ENCODE assay signal across 8 cellular contexts in the genomic region with DNA sequence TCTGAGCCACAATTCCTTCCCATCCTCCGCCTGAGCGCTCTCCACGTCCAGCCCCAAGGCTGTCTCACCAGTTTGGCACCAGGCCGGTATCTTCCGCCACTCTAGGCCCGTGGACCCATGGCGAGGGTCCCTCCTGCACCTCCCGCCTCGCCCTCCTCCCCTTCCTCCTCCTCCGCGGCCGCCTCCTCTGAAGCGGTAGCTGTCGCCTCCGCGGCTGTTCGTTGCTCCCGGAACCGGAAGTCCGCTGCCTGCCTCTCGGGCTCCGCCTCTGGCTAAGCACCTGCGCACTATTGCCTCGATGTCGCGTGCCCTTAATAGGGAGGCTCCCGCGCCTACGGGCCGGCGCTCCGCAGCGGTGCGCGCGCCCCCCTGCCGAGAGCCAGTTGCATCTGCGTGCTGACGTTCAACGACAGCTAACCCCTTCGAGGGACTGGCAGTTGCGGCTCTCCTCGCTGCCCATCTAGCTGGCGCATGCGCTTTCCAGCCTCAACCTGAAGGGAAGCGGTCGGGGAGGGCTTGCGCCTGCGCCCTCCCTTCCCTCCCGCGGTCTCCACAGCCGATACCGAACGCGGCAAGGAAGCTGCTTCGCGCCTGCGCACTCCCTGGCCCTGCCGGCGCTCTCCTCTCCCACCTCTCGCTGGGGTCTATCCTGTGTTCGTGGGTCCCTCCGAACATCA. TPM values are rescaled to one million over a fixed set of nuclear protein-coding genes. Genes with fewer than 3 reads are reported as not detected.
DNase-seq lines count a peak whose midpoint lies in the region; ATAC-seq lines count a peak whose summit lies in the region.

A gene with protein sequence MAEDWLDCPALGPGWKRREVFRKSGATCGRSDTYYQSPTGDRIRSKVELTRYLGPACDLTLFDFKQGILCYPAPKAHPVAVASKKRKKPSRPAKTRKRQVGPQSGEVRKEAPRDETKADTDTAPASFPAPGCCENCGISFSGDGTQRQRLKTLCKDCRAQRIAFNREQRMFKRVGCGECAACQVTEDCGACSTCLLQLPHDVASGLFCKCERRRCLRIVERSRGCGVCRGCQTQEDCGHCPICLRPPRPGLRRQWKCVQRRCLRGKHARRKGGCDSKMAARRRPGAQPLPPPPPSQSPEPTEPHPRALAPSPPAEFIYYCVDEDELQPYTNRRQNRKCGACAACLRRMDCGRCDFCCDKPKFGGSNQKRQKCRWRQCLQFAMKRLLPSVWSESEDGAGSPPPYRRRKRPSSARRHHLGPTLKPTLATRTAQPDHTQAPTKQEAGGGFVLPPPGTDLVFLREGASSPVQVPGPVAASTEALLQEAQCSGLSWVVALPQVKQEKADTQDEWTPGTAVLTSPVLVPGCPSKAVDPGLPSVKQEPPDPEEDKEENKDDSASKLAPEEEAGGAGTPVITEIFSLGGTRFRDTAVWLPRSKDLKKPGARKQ (minus strand): TSS at position 229 of the 677 bp plus-strand sequence. CDS start 1,531 bp downstream, outside the sequence.

- peaks cover 17% of the 10 kb centered on the region for H3K36me3 Mint-ChIP-seq in IgD-negative memory B cell

- peak within 1 kb of the TSS; percentile 93 to 98 (median 96) for H3K4me3 Mint-ChIP-seq in IgD-negative memory B cell

- peak; percentile 89 for ATAC-seq in GM21529 (IDR thresholded peaks at IDR 0.05; ENCODE audit: unreplicated experiment)

- H3K9me3 ChIP-seq in mononuclear cell (ENCODE audit: low read depth, low read length) = no peaks in the 10 kb centered on the region

- no peaks in the 10 kb centered on the region for H3K9me3 Mint-ChIP-seq in IgD-negative memory B cell

- peak within 1 kb of the TSS; percentile 97 for H3K4me3 ChIP-seq in mononuclear cell (ENCODE audit: low read length)

- peaks cover 21 to 30% (median 24%) of the 10 kb centered on the region in 3 donors for H3K4me1 Mint-ChIP-seq in IgD-negative memory B cell

- DNase-seq in DMS153 (lab: John Stamatoyannopoulos, UW) (peak; percentile 96), OCI-M2 (lab: John Stamatoyannopoulos, UW; ENCODE audit: unreplicated experiment) (peak; percentile 78), activated T-cell treated with anti-CD3 and anti-CD28 coated beads for 4 hours (peak; percentile 90), epidermal melanocyte (ENCODE audit: insufficient read length, low spot score) (peak; percentile 98)
- DNase-seq in stimulated activated CD8-positive, alpha-beta memory T cell treated with anti-CD3 and anti-CD28 coated beads, Interleukin-4, amount 100 ng/mL, for 1 hour (ENCODE audit: low read depth in 2 of 2, low spot score in 1 of 2) = peak; percentile 86 to 94

- peak within 1 kb of the TSS; percentile 92 to 96 (median 95) for H3K27ac Mint-ChIP-seq in IgD-negative memory B cell

- no peaks in the 10 kb centered on the region for H3K27me3 ChIP-seq in mononuclear cell (ENCODE audit: insufficient read depth, low read length)

- H3K4me1 ChIP-seq in mononuclear cell (ENCODE audit: insufficient read depth, low read length) = peaks cover 28% of the 10 kb centered on the region

- no peaks in the 10 kb centered on the region for H3K27me3 Mint-ChIP-seq in IgD-negative memory B cell

RNA-seq across cellular contexts. Expression of the gene that starts here (rescaled TPM):
- 42.6 TPM for polyA plus RNA-seq in IgD-negative memory B cell
- total RNA-seq in mononuclear cell = 41.6 TPM

Comparison
In these comparisons a context has a peak if more than half of its experiments do, and no peak if none do; other contexts are left out.
1. Peak in every context shown above with its lines: DNase-seq, ATAC-seq and H3K4me3 ChIP-seq.